In the genomic region with DNA sequence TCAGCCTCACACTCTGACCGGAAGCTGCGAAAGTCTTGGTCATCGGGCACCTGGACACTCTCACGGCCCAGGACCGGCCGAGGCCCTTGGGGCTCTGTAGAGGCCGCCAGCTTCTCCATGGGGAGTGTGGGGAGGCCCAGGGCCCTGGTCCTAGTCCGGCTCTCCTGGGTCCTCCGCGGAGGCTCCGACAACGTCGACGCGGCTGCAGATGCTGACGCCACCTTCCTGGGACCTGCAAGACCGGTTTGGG, we compare ENCODE assay signal across 8 cellular contexts. TPM values are rescaled to one million over a fixed set of nuclear protein-coding genes. Genes with fewer than 3 reads are reported as not detected.
DNase-seq lines count a peak whose midpoint lies in the region; ATAC-seq and TF ChIP-seq lines count a peak whose summit lies in the region.

No MANE protein-coding gene starts in this region.

- H3K9me3 ChIP-seq in ES-I3 (ENCODE audit: control insufficient read depth, insufficient read depth, low read length): no peaks in the 10 kb centered on the region
- no peaks in the 10 kb centered on the region for H3K9me3 ChIP-seq in PC-3 (ENCODE audit: low read length)
- no peaks in the 10 kb centered on the region for H3K9me3 ChIP-seq in fibroblast of lung (ENCODE audit: control insufficient read depth, insufficient read depth, low read depth, low read length)

- no TSS peak for BruUV-seq in PC-3 (replicated peaks; lab: Mats Ljungman, UMichigan)

- intact Hi-C loops in PC-3 (cut with micrococcal nuclease): no loop called here

- peak; percentile 28 for ATAC-seq in PC-3
- no peak for ATAC-seq in HG02885 (IDR thresholded peaks at IDR 0.05; ENCODE audit: poor library complexity, unreplicated experiment)
- no peak for ATAC-seq in HG03196 (IDR thresholded peaks at IDR 0.05; ENCODE audit: unreplicated experiment)
- no peak for ATAC-seq in GM21825 (IDR thresholded peaks at IDR 0.05; ENCODE audit: unreplicated experiment)

- H3K79me2 ChIP-seq in PC-3 (ENCODE audit: low read length) (peaks cover 7% of the 10 kb centered on the region; the same call in 1 of the 2 replicates), fibroblast of lung (ENCODE audit: control insufficient read depth, insufficient read depth, low read length) (no peaks in the 10 kb centered on the region)

- H3K9me2 ChIP-seq in PC-3 (replicated peaks; ENCODE audit: low read length): no peaks in the 10 kb centered on the region

- H4K20me1 ChIP-seq in PC-3 (ENCODE audit: low read length) (no peaks in the 10 kb centered on the region), fibroblast of lung (ENCODE audit: control insufficient read depth, extremely low read depth, insufficient read depth, low read length) (no peaks in the 10 kb centered on the region)

- peak overlapping the region; percentile 93 for H2AFZ ChIP-seq in PC-3 (ENCODE audit: low read length)
- no peak overlapping the region for H2AFZ ChIP-seq in fibroblast of lung (ENCODE audit: low read length)

- POLR2A ChIA-PET in PC-3 (lab: Charles Lee; ENCODE audit: unreplicated experiment): no interaction called here

- no peaks in the 10 kb centered on the region for H3K27me3 ChIP-seq in PC-3 (ENCODE audit: low read length)
- H3K27me3 ChIP-seq in fibroblast of lung (ENCODE audit: control insufficient read depth, insufficient read depth, low read length): peaks cover 3% of the 10 kb centered on the region

- H3K9ac ChIP-seq in ES-I3 (ENCODE audit: low read depth, low read length): peak overlapping the region; percentile 39; the same call in 1 of the 2 replicates
- peak overlapping the region; percentile 55 for H3K9ac ChIP-seq in PC-3 (ENCODE audit: low read length)
- H3K9ac ChIP-seq in fibroblast of lung (ENCODE audit: insufficient read depth, low read length): no peak overlapping the region

- 0 out of 2 replicates have a peak overlapping the region, but pooled peaks have one; percentile 5 for H3K27ac ChIP-seq in PC-3 (ENCODE audit: low read length)
- H3K27ac ChIP-seq in fibroblast of lung (ENCODE audit: insufficient read depth, low read length): no peak overlapping the region

- DNase-seq in PC-3 (peak; percentile 62), fibroblast of lung (ENCODE audit: low read depth in 2 of 2) (no peak), retinal pigment epithelial cell (ENCODE audit: low read depth) (no peak), HuH-7.5 (ENCODE audit: low spot score) (no peak)

- H3F3A ChIP-seq in PC-3 (ENCODE audit: low read length, unreplicated experiment): no peaks in the 10 kb centered on the region

- H3K36me3 ChIP-seq in ES-I3 (ENCODE audit: insufficient read depth, low read length): no peaks in the 10 kb centered on the region
- H3K36me3 ChIP-seq in PC-3 (ENCODE audit: low read depth, low read length): no peaks in the 10 kb centered on the region
- H3K36me3 ChIP-seq in fibroblast of lung (ENCODE audit: control insufficient read depth, insufficient read depth, low read length): no peaks in the 10 kb centered on the region

- CTCF ChIA-PET in PC-3 (lab: Charles Lee): no interaction called here

- H3K4me3 ChIP-seq in PC-3 (ENCODE audit: low read length) (peak overlapping the region; percentile 72), fibroblast of lung (replicated peaks in 1 of 4; ENCODE audit: control extremely low read depth in 1 of 4, insufficient read depth in 1 of 4, low read depth in 3 of 4, low read length in 4 of 4) (peak overlapping the region in 3 of 4 experiments; percentile 10 to 52 (median 17)), retinal pigment epithelial cell (ENCODE audit: low read length) (peak overlapping the region; percentile 29)

- H3K4me1 ChIP-seq in ES-I3 (ENCODE audit: insufficient read depth, low read length) (no peaks in the 10 kb centered on the region; the same call in 1 of the 2 replicates), PC-3 (ENCODE audit: insufficient read depth, low read length) (peaks cover 22% of the 10 kb centered on the region), fibroblast of lung (ENCODE audit: control insufficient read depth, extremely low read depth, insufficient read depth, low read length) (no peaks in the 10 kb centered on the region)

- H3K4me2 ChIP-seq in PC-3 (ENCODE audit: low read length) (peak overlapping the region; percentile 86), fibroblast of lung (ENCODE audit: extremely low read depth, insufficient read depth, low read length) (no peak overlapping the region)

- no peak for TF ChIP-seq CTCF in PC-3 (conservative IDR thresholded peaks at IDR 0.05; ENCODE audit: low read depth, low read length)
- no peak for TF ChIP-seq CTCF in fibroblast of lung (conservative IDR thresholded peaks at IDR 0.05 in 1 of 2, IDR thresholded peaks at IDR 0.05 in 1 of 2; ENCODE audit: low read depth in 1 of 2, low read length in 2 of 2)
- TF ChIP-seq CTCF in retinal pigment epithelial cell (conservative IDR thresholded peaks at IDR 0.05; ENCODE audit: low read depth, low read length): no peak

RNA-seq across cellular contexts. Expression of gene STARD10, which starts 12.9 kb away (rescaled TPM):
- total RNA-seq in PC-3 (2014; rRNA removed) (284 and 362 TPM in 2 replicates), fibroblast of lung (32.0 and 38.3 TPM in 2 replicates)
- polyA plus RNA-seq in fibroblast of lung: 11.4 and 20.7 TPM in 2 replicates
- polyA plus RNA-seq in fibroblast of lung (2012): 11.3 and 22.7 TPM in 2 replicates
- polyA minus RNA-seq in fibroblast of lung (ENCODE audit: low replicate concordance): 38.3 and 67.4 TPM in 2 replicates

RNA-seq across cellular contexts. Expression of gene ARAP1, which starts 28.8 kb away (rescaled TPM):
- total RNA-seq in PC-3 (2014; rRNA removed) (86.2 and 124 TPM in 2 replicates), fibroblast of lung (97.3 and 113 TPM in 2 replicates)
- polyA plus RNA-seq in fibroblast of lung: 32.8 and 41.8 TPM in 2 replicates
- polyA plus RNA-seq in fibroblast of lung (2012): 42.6 and 45.5 TPM in 2 replicates
- 96.3 and 130 TPM in 2 replicates for polyA minus RNA-seq in fibroblast of lung (ENCODE audit: low replicate concordance)

RNA-seq across cellular contexts. Expression of gene ATG16L2, which starts 33.2 kb away (rescaled TPM):
- 12.2 and 16.2 TPM in 2 replicates for total RNA-seq in PC-3 (2014; rRNA removed)
- 5.6 and 8.8 TPM in 2 replicates for total RNA-seq in fibroblast of lung
- 3.3 and 3.8 TPM in 2 replicates for polyA plus RNA-seq in fibroblast of lung
- polyA plus RNA-seq in fibroblast of lung (2012): 2.2 and 4.3 TPM in 2 replicates
- 4.7 and 10.6 TPM in 2 replicates for polyA minus RNA-seq in fibroblast of lung (ENCODE audit: low replicate concordance)

Comparison
In these comparisons a context has a peak if more than half of its experiments do, and no peak if none do; other contexts are left out.
1. H3K4me3 ChIP-seq: peak in every context shown above with its lines; median percentile 72 in PC-3; 29 in retinal pigment epithelial cell; 17 in fibroblast of lung.